ENCODE assay signal across 9 cellular contexts in genomic region chr6:125957391-125957693, GRCh38. TPM values are rescaled to one million over a fixed set of nuclear protein-coding genes. Genes with fewer than 3 reads are reported as not detected.
DNase-seq lines count a peak whose midpoint lies in the region; ATAC-seq, FAIRE-seq and TF ChIP-seq lines count a peak whose summit lies in the region.
"Had no signal": no experiment of that assay in that cellular context is flagged by ENCODE, and none has a peak within 500 bp of the region (broad histone marks: within the 10 kb centered on the region; RNA-seq: fewer than 3 reads in every experiment).

No MANE protein-coding gene starts in this region.

- no peaks in the 10 kb centered on the region for H3K36me3 Mint-ChIP-seq in activated CD4-positive, alpha-beta memory T cell treated with anti-CD3 and anti-CD28 coated beads for 36 hours

- ATAC-seq in GM21529 (IDR thresholded peaks at IDR 0.05; ENCODE audit: unreplicated experiment), result no peak

- DNase-seq in GM19239 (ENCODE audit: insufficient read length, low spot score) (no peak), WERI-Rb-1 (no peak), spleen (no peak), NCI-H510A (lab: John Stamatoyannopoulos, UW) (no peak)
- DNase-seq in activated CD8-positive, alpha-beta memory T cell treated with anti-CD3 and anti-CD28 coated beads, Interleukin-2, amount 50 U/mL, for 48 hours, result no peak
- DNase-seq in activated CD4-positive, alpha-beta memory T cell treated with anti-CD3 and anti-CD28 coated beads for 36 hours, result no peak
- DNase-seq: activated gamma-delta T cell had no signal

- WGBS in spleen, 5 donors, result 1 to 4% (median 1%) methylated on average over 2 to 3 of the region's 3 CpGs

- POLR2A ChIA-PET in activated CD4-positive, alpha-beta memory T cell treated with anti-CD3 and anti-CD28 coated beads for 36 hours (lab: Charles Lee), result interaction anchor here (2.0 to 3.0 kb wide), 3 partner anchors 29 to 176 kb away, joined by 9 to 32 read pairs (median 17); partner anchors contain the start of genes NCOA7 and TRMT11

- peaks cover 6% of the 10 kb centered on the region for H3K4me1 Mint-ChIP-seq in activated CD4-positive, alpha-beta memory T cell treated with anti-CD3 and anti-CD28 coated beads for 36 hours (ENCODE audit: low read depth)

- no peak overlapping the region for H3K27ac Mint-ChIP-seq in activated CD4-positive, alpha-beta memory T cell treated with anti-CD3 and anti-CD28 coated beads for 36 hours

- H3K9me3 Mint-ChIP-seq in activated CD4-positive, alpha-beta memory T cell treated with anti-CD3 and anti-CD28 coated beads for 36 hours, result no peaks in the 10 kb centered on the region

- CTCF ChIA-PET in activated CD4-positive, alpha-beta memory T cell treated with anti-CD3 and anti-CD28 coated beads for 36 hours (lab: Charles Lee), result interaction anchor here (0.6 to 5.9 kb wide), 24 partner anchors 8 to 656 kb away, joined by 3 to 106 read pairs (median 10); partner anchors contain the start of genes HDDC2, NCOA7 and TRMT11

- H3K27me3 ChIP-seq in WERI-Rb-1 (ENCODE audit: insufficient read depth, low read depth, severe bottlenecking) (no peaks in the 10 kb centered on the region), spleen (replicated peaks in 1 of 7) (peaks cover 0 to 9% (median 0%) of the 10 kb centered on the region in 7 donors)

- H3K9me3 ChIP-seq in WERI-Rb-1 (ENCODE audit: severe bottlenecking) (no peaks in the 10 kb centered on the region), spleen (no peaks in the 10 kb centered on the region)

- peak; percentile 31 for FAIRE-seq in GM19239 (lab: Jason Lieb, UNC)

- intact Hi-C loops in spleen (cut with DNase I; ENCODE audit: low total_unique reads), result loop anchor here (5.0 to 10.0 kb wide), 2 partner anchors 103 to 175 kb away; no protein-coding TSS in a partner anchor
- intact Hi-C loops in activated CD4-positive, alpha-beta memory T cell treated with anti-CD3 and anti-CD28 coated beads for 36 hours (cut with micrococcal nuclease), result loop anchor here (2.0 to 5.0 kb wide), 3 partner anchors 29 to 655 kb away; partner anchors contain the start of genes HDDC2 and TRMT11

- H3K36me3 ChIP-seq in WERI-Rb-1 (no peaks in the 10 kb centered on the region), spleen (peaks cover 0 to 10% (median 0%) of the 10 kb centered on the region in 6 donors)

- H3K4me3 Mint-ChIP-seq in activated CD4-positive, alpha-beta memory T cell treated with anti-CD3 and anti-CD28 coated beads for 36 hours, result no peak overlapping the region

- H3K4me1 ChIP-seq in spleen, result peaks cover 9 to 56% (median 36%) of the 10 kb centered on the region in 6 donors

- no peak for TF ChIP-seq POLR2A in spleen (IDR thresholded peaks at IDR 0.05)

- peaks cover 2% of the 10 kb centered on the region for H3K27me3 Mint-ChIP-seq in activated CD4-positive, alpha-beta memory T cell treated with anti-CD3 and anti-CD28 coated beads for 36 hours

- H3K4me3 ChIP-seq in WERI-Rb-1 (ENCODE audit: low read depth, low read length) (peak overlapping the region; percentile 92), iPS-11a (ENCODE audit: low read depth, low read length) (peak overlapping the region; percentile 65), spleen (peak overlapping the region; percentile 64 to 91 (median 80))

- no peak for TF ChIP-seq CTCF in WERI-Rb-1 (IDR thresholded peaks at IDR 0.05; ENCODE audit: low read depth, low read length)
- no peak for TF ChIP-seq CTCF in spleen (IDR thresholded peaks at IDR 0.05 in 8 of 11, conservative IDR thresholded peaks at IDR 0.05 in 3 of 11)

- peak overlapping the region; percentile 71 for H3K27ac ChIP-seq in WERI-Rb-1
- H3K27ac ChIP-seq in spleen, result peak overlapping the region; percentile 90 to 99 (median 97)

RNA-seq across cellular contexts. Expression of gene HINT3, which starts 0.8 kb away (rescaled TPM):
- total RNA-seq in spleen, result 10 to 100 TPM; 13.4 to 18.6 (median 16.0) TPM
- polyA plus RNA-seq in spleen, result 1 to 10 TPM; 5.0 to 8.5 (median 6.3) TPM
- 1 to 10 TPM; 9.6 to 9.8 TPM for total RNA-seq in activated CD4-positive, alpha-beta memory T cell treated with anti-CD3 and anti-CD28 coated beads for 36 hours

RNA-seq across cellular contexts. Expression of gene TRMT11, which starts 29.0 kb away (rescaled TPM):
- 10 to 100 TPM; 18.4 to 37.7 (median 23.8) TPM for total RNA-seq in spleen
- polyA plus RNA-seq in spleen, result 10 to 100 TPM; 10.7 to 16.5 (median 11.1) TPM
- total RNA-seq in activated CD4-positive, alpha-beta memory T cell treated with anti-CD3 and anti-CD28 coated beads for 36 hours, result 10 to 100 TPM; 42.8 to 46.9 TPM
